ENCODE assay signal across 8 cellular contexts in the genomic region with DNA sequence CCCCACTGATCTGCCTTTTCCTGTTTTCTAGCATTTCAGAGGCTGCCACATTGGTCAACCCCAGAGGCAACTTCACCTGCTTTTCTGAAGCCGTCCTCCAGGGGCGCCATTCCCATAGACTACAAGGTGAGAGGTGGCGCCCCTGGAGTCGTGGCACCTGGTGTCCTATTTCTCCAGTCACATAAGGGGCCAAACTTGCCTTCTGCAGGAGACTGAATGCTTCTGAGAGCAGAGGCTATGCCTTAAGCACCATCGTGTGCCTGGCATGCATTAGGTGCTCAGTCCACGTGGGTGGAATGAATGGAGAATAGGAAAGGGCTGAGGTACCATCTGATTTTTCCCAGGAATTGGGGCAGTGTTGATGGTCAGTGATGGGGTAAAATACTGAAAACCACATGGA.
DNase-seq lines count a peak whose midpoint lies in the region; ATAC-seq, FAIRE-seq and TF ChIP-seq lines count a peak whose summit lies in the region.

No MANE protein-coding gene starts in this region.

- no peaks in the 10 kb centered on the region for H3K23me2 ChIP-seq in H1 (ENCODE audit: low read depth, low read length)

- H4K8ac ChIP-seq in H1 (ENCODE audit: extremely low read depth, insufficient read depth, low read length): no peak overlapping the region

- TF ChIP-seq RAD21 in H1 (IDR thresholded peaks at IDR 0.05 in 1 of 2, conservative IDR thresholded peaks at IDR 0.05 in 1 of 2; ENCODE audit: low read depth in 2 of 2, low read length in 2 of 2): peak; percentile 69 to 76

- H2BK120ac ChIP-seq in H1 (replicated peaks; ENCODE audit: low read depth, low read length): no peak overlapping the region

- H3K4me3 Mint-ChIP-seq in stimulated activated memory B cell treated with anti-CD40 and anti-IgM and Interleukin-4, amounts not matched to agents 10 μg/mL and 1 μg/mL and 100 μg/mL, for 72 hours: no peak overlapping the region

- H3K4me3 ChIP-seq in MG63 (no peak overlapping the region), H1 (ENCODE audit: extremely low read depth in 1 of 4, insufficient read depth in 2 of 4, low read depth in 3 of 4, low read length in 4 of 4) (no peak overlapping the region)

- H3K9ac ChIP-seq in H1 (replicated peaks in 1 of 4; ENCODE audit: extremely low read depth in 1 of 4, low read depth in 3 of 4, low read length in 3 of 4): no peak overlapping the region

- H3K14ac ChIP-seq in H1 (ENCODE audit: insufficient read length): no peak overlapping the region

- H2AFZ ChIP-seq in H1 (ENCODE audit: low read length): no peak overlapping the region

- no peaks in the 10 kb centered on the region for H3K9me3 ChIP-seq in MG63
- no peaks in the 10 kb centered on the region for H3K9me3 ChIP-seq in H1 (ENCODE audit: insufficient read depth in 2 of 2, low read depth in 1 of 2, low read length in 1 of 2)

- peaks cover 25% of the 10 kb centered on the region for H3K27me3 Mint-ChIP-seq in stimulated activated memory B cell treated with anti-CD40 and anti-IgM and Interleukin-4, amounts not matched to agents 10 μg/mL and 1 μg/mL and 100 μg/mL, for 72 hours

- DNase-seq in activated T-cell treated with anti-CD3 and anti-CD28 coated beads, Interleukin-2, amount 50 U/mL, for 48 hours: peak; percentile 53 to 61
- DNase-seq in activated T-cell treated with anti-CD3 and anti-CD28 coated beads, Interleukin-2, amount 50 U/mL, for 1 hour: no peak
- DNase-seq in MG63 (peak; percentile 31), H1 (ENCODE audit: low read depth in 1 of 2, low spot score in 2 of 2) (peak; percentile 58 to 95), NCI-H1105 (lab: John Stamatoyannopoulos, UW) (no peak)
- peak; percentile 5 for DNase-seq in stimulated activated CD4-positive, alpha-beta T cell treated with anti-CD3 and anti-CD28 coated beads, Interleukin-4, amount 100 ng/mL, for 24 hours

- no peak overlapping the region for H3K18ac ChIP-seq in H1 (ENCODE audit: extremely low read depth, low read length)

- no peak overlapping the region for H2BK5ac ChIP-seq in H1 (ENCODE audit: low read depth, low read length)

- no peaks in the 10 kb centered on the region for H3K36me3 Mint-ChIP-seq in stimulated activated memory B cell treated with anti-CD40 and anti-IgM and Interleukin-4, amounts not matched to agents 10 μg/mL and 1 μg/mL and 100 μg/mL, for 72 hours

- no peak for TF ChIP-seq POLR2A in H1 (IDR thresholded peaks at IDR 0.05; ENCODE audit: control extremely low read depth in 1 of 2, low read depth in 2 of 2, low read length in 2 of 2)

- 16% methylated on average over 6 of the region's 6 CpGs; no CpG with 5 or more reads in 1 of the 2 experiments for WGBS in H1 (ENCODE audit: extremely low coverage in 1 of 2, insufficient coverage in 1 of 2, insufficient read length in 1 of 2, insufficient replicate concordance in 2 of 2, low coverage in 1 of 2, low lambda C conversion rate in 2 of 2, missing lambda C conversion rate in 1 of 2), 2 experiments

- no peak for ATAC-seq in stimulated activated memory B cell treated with anti-CD40 and anti-IgM and Interleukin-4, amounts not matched to agents 10 μg/mL and 1 μg/mL and 100 μg/mL, for 72 hours
- no peak for ATAC-seq in GM19328 (IDR thresholded peaks at IDR 0.05; ENCODE audit: unreplicated experiment)

- H3K4me2 ChIP-seq in H1 (ENCODE audit: insufficient read depth in 1 of 2, low read depth in 2 of 2, low read length in 2 of 2): no peak overlapping the region

- H2AK5ac ChIP-seq in H1 (ENCODE audit: low read depth, low read length): no peak overlapping the region

- H3K23ac ChIP-seq in H1 (ENCODE audit: insufficient read length): no peak overlapping the region

- TF ChIP-seq CTCF in H1 (IDR thresholded peaks at IDR 0.05; ENCODE audit: control extremely low read depth in 1 of 3, insufficient read depth in 1 of 3, low read depth in 1 of 3, low read length in 3 of 3): peak; percentile 86 to 99 (median 92)

- no peak overlapping the region for H4K5ac ChIP-seq in H1 (ENCODE audit: insufficient read length, low read depth, low read length)

- H3K79me2 ChIP-seq in H1 (ENCODE audit: control insufficient read depth in 1 of 2, insufficient read depth in 2 of 2, low read length in 2 of 2): no peaks in the 10 kb centered on the region

- no peak overlapping the region for H3K27ac Mint-ChIP-seq in stimulated activated memory B cell treated with anti-CD40 and anti-IgM and Interleukin-4, amounts not matched to agents 10 μg/mL and 1 μg/mL and 100 μg/mL, for 72 hours

- H3K27ac ChIP-seq in H1 (ENCODE audit: low read depth, low read length): no peak overlapping the region

- peaks cover 6% of the 10 kb centered on the region for H3K9me3 Mint-ChIP-seq in stimulated activated memory B cell treated with anti-CD40 and anti-IgM and Interleukin-4, amounts not matched to agents 10 μg/mL and 1 μg/mL and 100 μg/mL, for 72 hours

- H3K4ac ChIP-seq in H1 (replicated peaks; ENCODE audit: insufficient read length, low read depth, low read length): no peak overlapping the region

- peak overlapping the region; percentile 14; the same call in 1 of the 2 replicates for H2BK15ac ChIP-seq in H1 (ENCODE audit: low read length)

- CTCF ChIA-PET in H1 (lab: Charles Lee; ENCODE audit: partially characterized antibody): interaction anchor here (0.6 to 10.8 kb wide), 43 partner anchors 8 to 962 kb away, joined by 3 to 86 read pairs (median 4); partner anchors contain the start of gene GRIN2A

- POLR2A ChIA-PET in H1 (lab: Charles Lee; ENCODE audit: partially characterized antibody): no interaction called here

- no peak overlapping the region for H2BK20ac ChIP-seq in H1 (ENCODE audit: low read length)

- H3K27me3 ChIP-seq in MG63 (peaks cover 2% of the 10 kb centered on the region), H1 (replicated peaks in 1 of 4; ENCODE audit: control insufficient read depth in 3 of 4, extremely low read depth in 1 of 4, insufficient read depth in 3 of 4, low read length in 3 of 4) (no peaks in the 10 kb centered on the region)

- no peaks in the 10 kb centered on the region for H3K4me1 Mint-ChIP-seq in stimulated activated memory B cell treated with anti-CD40 and anti-IgM and Interleukin-4, amounts not matched to agents 10 μg/mL and 1 μg/mL and 100 μg/mL, for 72 hours

- peaks cover 0 to 4% (median under 1%) of the 10 kb centered on the region in 4 experiments; a peak in 3 of 7 replicates for H3K4me1 ChIP-seq in H1 (replicated peaks in 1 of 4; ENCODE audit: control insufficient read depth in 3 of 4, insufficient read depth in 4 of 4, low read length in 3 of 4)

- H3K36me3 ChIP-seq in MG63: no peaks in the 10 kb centered on the region
- no peaks in the 10 kb centered on the region for H3K36me3 ChIP-seq in H1 (ENCODE audit: control insufficient read depth in 2 of 4, insufficient read depth in 4 of 4, low read length in 3 of 4)

- H4K91ac ChIP-seq in H1 (replicated peaks; ENCODE audit: insufficient read length, low read length): no peak overlapping the region

- no peaks in the 10 kb centered on the region for H3K79me1 ChIP-seq in H1 (ENCODE audit: low read depth, low read length)

- no peak overlapping the region for H3K56ac ChIP-seq in H1 (replicated peaks; ENCODE audit: insufficient read length, low read depth, low read length)

- H4K20me1 ChIP-seq in H1 (replicated peaks in 1 of 2; ENCODE audit: control insufficient read depth in 1 of 2, insufficient read depth in 2 of 2, low read length in 2 of 2): no peaks in the 10 kb centered on the region

- FAIRE-seq in H1 (lab: Jason Lieb, UNC): peak; percentile 55

- H2BK12ac ChIP-seq in H1 (ENCODE audit: low read depth, low read length): no peak overlapping the region; the same call in 1 of the 2 replicates

- TF ChIP-seq EP300 in H1 (IDR thresholded peaks at IDR 0.05; ENCODE audit: borderline replicate concordance in 1 of 2, low read depth in 2 of 2, low read length in 2 of 2): peak in 1 of 2 experiments; percentile 26; a peak in 1 of 3 replicates

TF ChIP-seq in H1, 55 proteins besides CTCF, POLR2A, EP300 and RAD21 (continues in another document):
- TF ChIP-seq RXRA (IDR thresholded peaks at IDR 0.05; ENCODE audit: insufficient read depth, low read depth, low read length) (no peak), KDM5A (IDR thresholded peaks at IDR 0.05; ENCODE audit: low read length) (no peak), SIX5 (IDR thresholded peaks at IDR 0.05; ENCODE audit: low read depth, low read length) (no peak), YY1 (IDR thresholded peaks at IDR 0.05; ENCODE audit: low read depth, low read length) (peak; percentile 10; the same call in 1 of the 2 replicates), CREB1 (IDR thresholded peaks at IDR 0.05) (peak; percentile 40), CHD1 (IDR thresholded peaks at IDR 0.05; ENCODE audit: low read depth, low read length) (no peak), GTF2F1 (IDR thresholded peaks at IDR 0.05; ENCODE audit: borderline replicate concordance, low read depth, low read length) (no peak), GABPA (IDR thresholded peaks at IDR 0.05; ENCODE audit: borderline replicate concordance, insufficient read depth, low read length) (no peak), POLR2AphosphoS5 (IDR thresholded peaks at IDR 0.05; ENCODE audit: low read depth, low read length) (no peak), SIN3A (conservative IDR thresholded peaks at IDR 0.05 in 1 of 2, IDR thresholded peaks at IDR 0.05 in 1 of 2; ENCODE audit: low read depth in 1 of 2, low read length in 2 of 2) (no peak), TAF7 (optimal IDR thresholded peaks at IDR 0.05; ENCODE audit: borderline replicate concordance, low read depth, low read length) (peak; percentile 45), SRF (IDR thresholded peaks at IDR 0.05; ENCODE audit: low read depth, low read length) (peak; percentile 28; the same call in 1 of the 2 replicates), EGR1 (IDR thresholded peaks at IDR 0.05; ENCODE audit: borderline replicate concordance, low read depth, low read length) (no peak), ATF3 (IDR thresholded peaks at IDR 0.05; ENCODE audit: insufficient read depth, low read depth, low read length) (no peak), USF2 (IDR thresholded peaks at IDR 0.05; ENCODE audit: low read length) (no peak), TBP (IDR thresholded peaks at IDR 0.05; ENCODE audit: low read depth, low read length) (no peak), RNF2 (IDR thresholded peaks at IDR 0.05; ENCODE audit: borderline replicate concordance, low read depth, low read length, missing control alignments, poor library complexity, severe bottlenecking) (no peak)

Comparison
In these comparisons a context has a peak if more than half of its experiments do, and no peak if none do; other contexts are left out.
1. DNase-seq: peak in activated T-cell treated with anti-CD3 and anti-CD28 coated beads, Interleukin-2, amount 50 U/mL, for 48 hours (2 of 2), MG63 (single experiment), H1 (2 of 2) and stimulated activated CD4-positive, alpha-beta T cell treated with anti-CD3 and anti-CD28 coated beads, Interleukin-4, amount 100 ng/mL, for 24 hours (single experiment); none in activated T-cell treated with anti-CD3 and anti-CD28 coated beads, Interleukin-2, amount 50 U/mL, for 1 hour (single experiment) and NCI-H1105 (single experiment).